In the genomic region with DNA sequence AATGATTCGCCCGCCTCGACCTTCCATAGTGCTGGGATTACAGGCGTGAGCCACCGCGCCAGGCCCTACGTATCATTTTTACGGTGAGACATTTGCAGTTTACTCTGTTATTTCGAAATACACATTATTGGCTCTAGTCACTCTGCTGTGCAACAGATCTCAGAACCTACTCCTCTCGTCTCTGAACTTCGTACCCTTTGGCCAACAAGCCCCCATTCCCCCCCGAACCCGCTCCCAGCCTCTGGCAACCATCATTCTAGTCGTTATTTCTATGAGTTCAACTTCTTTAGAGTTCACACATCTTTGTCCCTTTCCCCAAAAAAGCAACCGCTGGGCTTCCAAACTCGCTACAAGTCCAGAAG, we compare ENCODE assay signal across 8 cellular contexts. TPM values are rescaled to one million over a fixed set of nuclear protein-coding genes. Genes with fewer than 3 reads are reported as not detected.
DNase-seq lines count a peak whose midpoint lies in the region; ATAC-seq, FAIRE-seq and TF ChIP-seq lines count a peak whose summit lies in the region.

No MANE protein-coding gene starts in this region.

- DNase-seq in SIG-M5 treated with dmso at 0.1 percent for 504 hours (lab: John Stamatoyannopoulos, UW; ENCODE audit: unreplicated experiment) (peak; percentile 37), SIG-M5 (lab: John Stamatoyannopoulos, UW) (no peak), MV-4-11 (lab: John Stamatoyannopoulos, UW) (peak; percentile 2), body of pancreas (peak; percentile 44 to 60 (median 52)), keratinocyte (ENCODE audit: low read depth, low spot score) (no peak)
- DNase-seq in stimulated activated CD4-positive, alpha-beta T cell treated with anti-CD3 and anti-CD28 coated beads, Interleukin-4, amount 100 ng/mL, for 24 hours, result peak; percentile 10
- no peak for DNase-seq in effector CD4-positive, alpha-beta T cell

- H3K36me3 ChIP-seq in body of pancreas (replicated peaks in 1 of 2; ENCODE audit: insufficient read depth in 1 of 2, low read depth in 2 of 2) (peaks cover 3 to 11% of the 10 kb centered on the region in 2 donors), keratinocyte (ENCODE audit: control insufficient read depth in 2 of 2, extremely low read depth in 1 of 2, insufficient read depth in 2 of 2, low read length in 2 of 2) (peaks cover 12 to 21% of the 10 kb centered on the region in 2 experiments)

- no peak for TF ChIP-seq POLR2A in body of pancreas (IDR thresholded peaks at IDR 0.05)

- dilution Hi-C loops in keratinocyte (cut with MboI; ENCODE audit: extremely low pct_ligation_motif_present, low sequenced_read_pairs), result no loop called here

- H3K27me3 ChIP-seq in body of pancreas (no peaks in the 10 kb centered on the region), keratinocyte (ENCODE audit: control insufficient read depth, extremely low read depth, insufficient read depth, low read length) (no peaks in the 10 kb centered on the region)

- H3K4me3 ChIP-seq in body of pancreas (peak overlapping the region; percentile 47 to 71), keratinocyte (ENCODE audit: control insufficient read depth in 2 of 3, extremely low read depth in 1 of 3, insufficient read depth in 2 of 3, low read depth in 1 of 3, low read length in 3 of 3) (peak overlapping the region; percentile 63 to 96 (median 90))

- peak overlapping the region; percentile 94 for H3K4me2 ChIP-seq in keratinocyte (ENCODE audit: control insufficient read depth, extremely low read depth, insufficient read depth, low read depth, low read length)

- H4K20me1 ChIP-seq in keratinocyte (ENCODE audit: control insufficient read depth, extremely low read depth, insufficient read depth, low read length), result no peaks in the 10 kb centered on the region

- H3K9me3 ChIP-seq in body of pancreas (no peaks in the 10 kb centered on the region), keratinocyte (ENCODE audit: control insufficient read depth, low read depth, low read length) (no peaks in the 10 kb centered on the region)

- H3K4me1 ChIP-seq in body of pancreas (peaks cover 5% of the 10 kb centered on the region), keratinocyte (ENCODE audit: control insufficient read depth, extremely low read depth, insufficient read depth, low read length) (peaks cover 19% of the 10 kb centered on the region)

- H3K79me2 ChIP-seq in keratinocyte (ENCODE audit: control insufficient read depth, insufficient read depth, low read length), result peaks cover 11% of the 10 kb centered on the region

- no peaks in the 10 kb centered on the region for H3K9me1 ChIP-seq in keratinocyte (ENCODE audit: control insufficient read depth, extremely low read depth, insufficient read depth, low read length)

- 2% methylated on average over 16 of the region's 16 CpGs for WGBS in body of pancreas, 2 donors

- H3K9ac ChIP-seq in keratinocyte (ENCODE audit: control insufficient read depth, extremely low read depth, insufficient read depth, low read length), result peak overlapping the region; percentile 85

- intact Hi-C loops in body of pancreas (cut with DNase I), result loop anchor here (10.0 kb wide), 1 partner anchor 86 kb away; no protein-coding TSS in a partner anchor

- H3K27ac ChIP-seq in body of pancreas, result peak overlapping the region; percentile 66 to 83 (median 80)
- peak overlapping the region; percentile 81 for H3K27ac ChIP-seq in keratinocyte (ENCODE audit: control insufficient read depth, insufficient read depth, low read length)

- FAIRE-seq in keratinocyte (lab: Jason Lieb, UNC), result no peak

- peak overlapping the region; percentile 79 for H2AFZ ChIP-seq in keratinocyte (ENCODE audit: control insufficient read depth, low read length)

- ATAC-seq in body of pancreas (peak; percentile 51), GM21528 (IDR thresholded peaks at IDR 0.05; ENCODE audit: low FRiP score, unreplicated experiment) (no peak)

- TF ChIP-seq CTCF in body of pancreas (IDR thresholded peaks at IDR 0.05), result no peak
- no peak for TF ChIP-seq CTCF in keratinocyte (optimal IDR thresholded peaks at IDR 0.05 in 1 of 3, IDR thresholded peaks at IDR 0.05 in 1 of 3, conservative IDR thresholded peaks at IDR 0.05 in 1 of 3; ENCODE audit: extremely low read depth in 1 of 3, insufficient read depth in 2 of 3, low read length in 3 of 3)

RNA-seq across cellular contexts. Expression of gene PTGR1, which starts 0.7 kb away (rescaled TPM):
- 10 to 100 TPM in 1 of 2 donors, 1 to 10 TPM in 1; 8.2 to 18.9 TPM for total RNA-seq in body of pancreas
- polyA plus RNA-seq in keratinocyte, result 45.1 to 66.0 TPM (median 65.6 TPM) in 3 replicates
- 39.4 TPM for polyA plus RNA-seq in keratinocyte (2011; ENCODE audit: low read depth)
- polyA plus RNA-seq in keratinocyte (2011; cell fraction: cytosol; rRNA removed), result 57.8 and 68.0 TPM in 2 replicates
- 40.7 and 57.4 TPM in 2 replicates for polyA plus RNA-seq in keratinocyte (2011; cell fraction: nucleus; rRNA removed)
- 52.1 and 69.1 TPM in 2 replicates for polyA plus RNA-seq in keratinocyte (2012; ENCODE audit: low replicate concordance)
- polyA minus RNA-seq in keratinocyte, result 5.6 to 33.0 TPM (median 18.8 TPM) in 3 replicates
- polyA minus RNA-seq in keratinocyte (2011; cell fraction: cytosol; rRNA and poly(A)+ RNA removed), result 25.5 TPM
- polyA minus RNA-seq in keratinocyte (2011; cell fraction: nucleus; rRNA and poly(A)+ RNA removed), result 11.0 and 22.5 TPM in 2 replicates

RNA-seq across cellular contexts. Expression of gene DNAJC25, which starts 32.4 kb away (rescaled TPM):
- total RNA-seq in body of pancreas, result 10 to 100 TPM in 1 of 2 donors, 1 to 10 TPM in 1; 4.2 to 21.1 TPM
- 4.0 to 7.3 TPM (median 4.7 TPM) in 3 replicates for polyA plus RNA-seq in keratinocyte
- polyA plus RNA-seq in keratinocyte (2011; ENCODE audit: low read depth), result 16.9 TPM
- polyA plus RNA-seq in keratinocyte (2011; cell fraction: cytosol; rRNA removed), result 3.3 and 5.1 TPM in 2 replicates
- polyA plus RNA-seq in keratinocyte (2011; cell fraction: nucleus; rRNA removed), result 5.0 and 7.3 TPM in 2 replicates
- 4.5 and 6.4 TPM in 2 replicates for polyA plus RNA-seq in keratinocyte (2012; ENCODE audit: low replicate concordance)
- polyA minus RNA-seq in keratinocyte, result 0.75 to 1.8 TPM (median 1.7 TPM) in 3 replicates
- polyA minus RNA-seq in keratinocyte (2011; cell fraction: cytosol; rRNA and poly(A)+ RNA removed), result 1.9 TPM
- polyA minus RNA-seq in keratinocyte (2011; cell fraction: nucleus; rRNA and poly(A)+ RNA removed), result 1.3 and 1.7 TPM in 2 replicates

Comparison
In these comparisons a context has a peak if more than half of its experiments do, and no peak if none do; other contexts are left out.
1. DNase-seq: peak in SIG-M5 treated with dmso at 0.1 percent for 504 hours (single experiment), MV-4-11 (single experiment), body of pancreas (4 of 4) and stimulated activated CD4-positive, alpha-beta T cell treated with anti-CD3 and anti-CD28 coated beads, Interleukin-4, amount 100 ng/mL, for 24 hours (single experiment); none in SIG-M5 (single experiment), keratinocyte (single experiment) and effector CD4-positive, alpha-beta T cell (single experiment).